ENCODE assay signal across 1 cellular context in the genomic region with DNA sequence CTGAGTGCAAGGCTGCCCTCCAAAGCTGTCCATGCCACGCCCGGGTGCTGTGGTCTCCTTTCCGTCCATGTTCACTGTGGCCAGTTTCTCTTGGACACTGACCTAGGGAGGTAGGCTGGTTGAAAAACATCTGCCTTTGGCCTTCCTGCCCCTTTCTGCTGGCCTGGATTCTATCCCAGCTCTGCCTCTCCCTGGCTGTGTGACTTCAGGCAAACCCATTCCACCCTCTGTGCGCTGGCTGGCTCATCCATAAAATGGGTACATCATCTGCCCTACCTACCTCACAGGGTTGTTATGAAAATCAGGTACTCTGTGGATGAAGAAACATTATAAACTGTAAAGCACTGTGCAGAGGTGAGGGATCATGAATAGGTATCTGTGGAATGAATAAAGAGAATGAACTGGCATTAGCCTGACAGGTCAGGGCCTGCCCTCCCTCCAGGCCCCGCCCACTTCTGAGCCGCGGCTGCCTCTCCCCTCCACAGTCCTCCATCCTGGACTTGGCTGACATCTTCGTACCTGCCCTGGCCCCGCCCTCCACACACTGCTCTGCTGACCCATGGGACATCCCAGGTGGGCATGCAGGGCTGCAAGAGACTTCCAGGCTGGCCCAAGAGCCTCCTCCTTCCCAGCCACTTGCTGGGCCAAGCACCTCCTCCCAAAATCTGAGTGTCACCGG.
TF ChIP-seq lines count a peak whose summit lies in the region.

No MANE protein-coding gene starts in this region.

TF ChIP-seq in IMR-90, 13 proteins besides CTCF, POLR2A, EP300 and RAD21:
- TF ChIP-seq BHLHE40 (IDR thresholded peaks at IDR 0.05; ENCODE audit: low read depth, low read length) (no peak), NFE2L2 (IDR thresholded peaks at IDR 0.05; ENCODE audit: low read depth, low read length) (no peak), SMC3 (IDR thresholded peaks at IDR 0.05; ENCODE audit: low read depth, low read length) (no peak)
